ENCODE assay signal across 19 cellular contexts in the genomic region with DNA sequence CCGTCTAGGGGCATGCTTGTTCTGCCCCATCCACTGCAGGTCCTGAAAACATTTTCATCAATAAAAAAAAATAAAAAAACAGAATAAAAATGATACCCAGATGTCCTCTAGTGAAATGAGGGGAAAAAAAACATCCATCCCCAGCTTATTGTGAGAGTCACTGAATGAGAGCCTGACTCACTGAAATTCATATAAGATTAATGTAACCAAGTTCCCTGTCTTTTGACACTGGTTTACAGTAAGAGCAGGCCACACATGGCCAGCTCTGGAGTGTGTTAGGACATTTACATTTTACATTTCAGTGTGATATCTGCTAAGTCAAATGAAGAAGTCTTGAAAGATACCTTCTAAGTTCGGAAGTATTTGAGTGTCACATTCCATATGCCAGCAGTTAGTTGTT. TPM values are rescaled to one million over a fixed set of nuclear protein-coding genes. Genes with fewer than 3 reads are reported as not detected.
"Had no signal": no experiment of that assay in that cellular context is flagged by ENCODE, and none has a peak within 500 bp of the region (broad histone marks: within the 10 kb centered on the region; RNA-seq: fewer than 3 reads in every experiment).

No MANE protein-coding gene starts in this region.

- FAIRE-seq: endometrium had no signal

- H3K36me3 ChIP-seq: esophagus muscularis mucosa, heart left ventricle had no signal

- H3K9me3 ChIP-seq: esophagus muscularis mucosa had no signal

- H3K4me3 Mint-ChIP-seq: naive B cell, neural crest cell had no signal

- DNase-seq: effector memory CD4-positive, alpha-beta T cell; foreskin melanocyte; heart left ventricle; hippocampal formation; left colon; left ventricle myocardium superior; mesendoderm; naive B cell; posterior cingulate gyrus; stimulated activated CD4-positive, alpha-beta T cell treated with anti-CD3 and anti-CD28 coated beads, Interleukin-12 subunit alpha, Interleukin-12 subunit beta, amount 100 ng/mL, for 4 hours; stimulated activated naive CD4-positive, alpha-beta T cell treated with Interleukin-2 at 50 U/mL for 16 hours; trophoblast cell had no signal

- H3K36me3 Mint-ChIP-seq: naive B cell had no signal

- ATAC-seq: heart left ventricle, left colon, left ventricle myocardium superior, sciatic nerve had no signal

- H3K27ac Mint-ChIP-seq: naive B cell had no signal

- H3K4me3 ChIP-seq: esophagus muscularis mucosa, heart left ventricle, lung had no signal

- H3K27ac ChIP-seq: epithelial cell of prostate, esophagus muscularis mucosa, heart left ventricle had no signal

- H3K27me3 ChIP-seq: esophagus muscularis mucosa, heart left ventricle had no signal

- H3K4me1 Mint-ChIP-seq: naive B cell, neural crest cell had no signal

RNA-seq across cellular contexts. Expression of a gene that starts 21.1 kb away (rescaled TPM):
- total RNA-seq: neural crest cell had no signal

RNA-seq across cellular contexts. Expression of a gene that starts 23.1 kb away (rescaled TPM):
- total RNA-seq: neural crest cell, osteocyte had no signal
